In genomic region chr14:23988610-23989363, GRCh38 we compare ENCODE assay signal across 8 cellular contexts. TPM values are rescaled to one million over a fixed set of nuclear protein-coding genes. Genes with fewer than 3 reads are reported as not detected.
DNase-seq lines count a peak whose midpoint lies in the region; ATAC-seq and TF ChIP-seq lines count a peak whose summit lies in the region.
"Not testable (repeated sequence)": the region's sequence is repeated elsewhere in the genome, so short reads cannot be mapped to it uniquely, and the experiment has no call there.

Gene DHRS4L2 (plus strand): TSS chr14:23988929. CDS start chr14:23988948, 19 bp downstream.

- peak within 1 kb of the TSS; percentile 47 for H2AFZ ChIP-seq in fibroblast of lung (ENCODE audit: low read length)

- not testable (repeated sequence) for H3K27ac ChIP-seq in RWPE2 (ENCODE audit: poor library complexity, severe bottlenecking); fibroblast of lung (ENCODE audit: insufficient read depth, low read length)
- peak within 1 kb of the TSS; percentile 47 for H3K27ac ChIP-seq in naive thymus-derived CD4-positive, alpha-beta T cell (ENCODE audit: low read depth, low read length)

- POLR2A ChIA-PET in naive thymus-derived CD4-positive, alpha-beta T cell (lab: Charles Lee): not testable (repeated sequence)

- not testable (repeated sequence) for H3K4me1 Mint-ChIP-seq in activated T-helper 17 cell treated with anti-CD3 and anti-CD28 coated beads, Interleukin-2, amount 50 U/mL, for 72 hours
- peaks cover 7 to 32% (median 22%) of the 10 kb centered on the region in 7 donors for H3K4me1 Mint-ChIP-seq in naive thymus-derived CD4-positive, alpha-beta T cell

- intact Hi-C loops in naive thymus-derived CD4-positive, alpha-beta T cell (cut with micrococcal nuclease): loop anchor here (1.0 to 5.0 kb wide), 3 partner anchors 48 to 106 kb away; partner anchors contain the start of gene PCK2 (in 1 of the 2)

- not testable (repeated sequence) for H3K9me3 ChIP-seq in RWPE2 (ENCODE audit: severe bottlenecking); fibroblast of lung (ENCODE audit: control insufficient read depth, insufficient read depth, low read depth, low read length); naive thymus-derived CD4-positive, alpha-beta T cell (ENCODE audit: control insufficient read depth in 2 of 3, low read length in 3 of 3)

- peak within 1 kb of the TSS; percentile 83 for H3K27ac Mint-ChIP-seq in activated T-helper 17 cell treated with anti-CD3 and anti-CD28 coated beads, Interleukin-2, amount 50 U/mL, for 72 hours
- peak within 1 kb of the TSS; percentile 51 to 92 (median 84) for H3K27ac Mint-ChIP-seq in naive thymus-derived CD4-positive, alpha-beta T cell

- not testable (repeated sequence) for H3K9ac ChIP-seq in fibroblast of lung (ENCODE audit: insufficient read depth, low read length)

- peaks cover 23% of the 10 kb centered on the region for H3K4me1 ChIP-seq in RWPE2 (ENCODE audit: insufficient read depth, poor library complexity, severe bottlenecking)
- not testable (repeated sequence) for H3K4me1 ChIP-seq in fibroblast of lung (ENCODE audit: control insufficient read depth, extremely low read depth, insufficient read depth, low read length); naive thymus-derived CD4-positive, alpha-beta T cell (ENCODE audit: control insufficient read depth in 2 of 2, insufficient read depth in 2 of 2, low read length in 2 of 2)

- CTCF ChIA-PET in naive thymus-derived CD4-positive, alpha-beta T cell (lab: Charles Lee): not testable (repeated sequence)

- H4K20me1 ChIP-seq in fibroblast of lung (ENCODE audit: control insufficient read depth, extremely low read depth, insufficient read depth, low read length): not testable (repeated sequence)

- DNase-seq in DMS153 treated with DMSO at 0.1 percent for 48 hours (lab: John Stamatoyannopoulos, UW; ENCODE audit: unreplicated experiment) (peak; percentile 85), HK-2 (ENCODE audit: unreplicated experiment) (peak; percentile 65), RWPE2 (ENCODE audit: low spot score) (peak; percentile 71), fibroblast of lung (ENCODE audit: low read depth in 2 of 2) (peak; percentile 61 to 64)
- DNase-seq in naive thymus-derived CD4-positive, alpha-beta T cell: peak; percentile 52 to 91 (median 64)
- DNase-seq in stimulated activated CD8-positive, alpha-beta memory T cell treated with anti-CD3 and anti-CD28 coated beads, Interleukin-4, amount 100 ng/mL, for 48 hours: peak; percentile 88

- TF ChIP-seq CTCF in RWPE2 (IDR thresholded peaks at IDR 0.05; ENCODE audit: poor library complexity, severe bottlenecking); fibroblast of lung (conservative IDR thresholded peaks at IDR 0.05 in 1 of 2, IDR thresholded peaks at IDR 0.05 in 1 of 2; ENCODE audit: low read depth in 1 of 2, low read length in 2 of 2): not testable (repeated sequence)

- not testable (repeated sequence) for H3K79me2 ChIP-seq in fibroblast of lung (ENCODE audit: control insufficient read depth, insufficient read depth, low read length)

- not testable (repeated sequence) for H3K27me3 ChIP-seq in RWPE2 (ENCODE audit: insufficient read depth, poor library complexity, severe bottlenecking); fibroblast of lung (ENCODE audit: control insufficient read depth, insufficient read depth, low read length); naive thymus-derived CD4-positive, alpha-beta T cell (ENCODE audit: control insufficient read depth in 2 of 2, insufficient read depth in 2 of 2, low read length in 2 of 2)

- ATAC-seq in GM21423 (IDR thresholded peaks at IDR 0.05; ENCODE audit: unreplicated experiment) (peak; percentile 87), RWPE2 (ENCODE audit: low read depth) (peak; percentile 86)
- peak; percentile 97 for ATAC-seq in activated T-helper 17 cell treated with anti-CD3 and anti-CD28 coated beads, Interleukin-2, amount 50 U/mL, for 72 hours (replicated peaks)
- peak; percentile 94 for ATAC-seq in naive thymus-derived CD4-positive, alpha-beta T cell

- not testable (repeated sequence) for H3K4me3 ChIP-seq in RWPE2 (ENCODE audit: severe bottlenecking)
- H3K4me3 ChIP-seq in fibroblast of lung (replicated peaks in 1 of 4; ENCODE audit: control extremely low read depth in 1 of 4, insufficient read depth in 1 of 4, low read depth in 3 of 4, low read length in 4 of 4): peak within 1 kb of the TSS in 2 of 4 experiments; percentile 34 to 38
- peak within 1 kb of the TSS; percentile 43 for H3K4me3 ChIP-seq in naive thymus-derived CD4-positive, alpha-beta T cell (ENCODE audit: low read length)

- H3K9me3 Mint-ChIP-seq in activated T-helper 17 cell treated with anti-CD3 and anti-CD28 coated beads, Interleukin-2, amount 50 U/mL, for 72 hours; naive thymus-derived CD4-positive, alpha-beta T cell: not testable (repeated sequence)

- H3K27me3 Mint-ChIP-seq in activated T-helper 17 cell treated with anti-CD3 and anti-CD28 coated beads, Interleukin-2, amount 50 U/mL, for 72 hours; naive thymus-derived CD4-positive, alpha-beta T cell: not testable (repeated sequence)

- not testable (repeated sequence) for H3K36me3 Mint-ChIP-seq in activated T-helper 17 cell treated with anti-CD3 and anti-CD28 coated beads, Interleukin-2, amount 50 U/mL, for 72 hours (ENCODE audit: low read depth); naive thymus-derived CD4-positive, alpha-beta T cell

- H3K36me3 ChIP-seq in RWPE2 (ENCODE audit: low read depth); fibroblast of lung (ENCODE audit: control insufficient read depth, insufficient read depth, low read length); naive thymus-derived CD4-positive, alpha-beta T cell (ENCODE audit: control insufficient read depth in 2 of 3, insufficient read depth in 3 of 3, low read length in 3 of 3): not testable (repeated sequence)

- peak within 1 kb of the TSS; percentile 83 for H3K4me3 Mint-ChIP-seq in activated T-helper 17 cell treated with anti-CD3 and anti-CD28 coated beads, Interleukin-2, amount 50 U/mL, for 72 hours
- peak within 1 kb of the TSS; percentile 73 to 89 (median 80) for H3K4me3 Mint-ChIP-seq in naive thymus-derived CD4-positive, alpha-beta T cell

- H3K4me2 ChIP-seq in fibroblast of lung (ENCODE audit: extremely low read depth, insufficient read depth, low read length): peak within 1 kb of the TSS; percentile 59

RNA-seq across cellular contexts. Expression of gene DHRS4L2, which starts in this region (rescaled TPM):
- total RNA-seq in activated T-helper 17 cell treated with anti-CD3 and anti-CD28 coated beads, Interleukin-2, amount 50 U/mL, for 72 hours: 10 to 100 TPM; 15.8 to 17.9 TPM
- 16.7 and 22.6 TPM in 2 replicates for total RNA-seq in fibroblast of lung
- polyA plus RNA-seq in fibroblast of lung: 12.7 and 12.8 TPM in 2 replicates
- polyA plus RNA-seq in fibroblast of lung (2012): 27.8 and 33.6 TPM in 2 replicates
- 22.4 and 58.6 TPM in 2 replicates for polyA minus RNA-seq in fibroblast of lung (ENCODE audit: low replicate concordance)
- 10 to 100 TPM; 11.0 to 25.7 (median 16.8) TPM for total RNA-seq in naive thymus-derived CD4-positive, alpha-beta T cell
- 10 to 100 TPM; 11.7 to 21.0 TPM for polyA plus RNA-seq in naive thymus-derived CD4-positive, alpha-beta T cell
